ENCODE assay signal across 9 cellular contexts in the genomic region with DNA sequence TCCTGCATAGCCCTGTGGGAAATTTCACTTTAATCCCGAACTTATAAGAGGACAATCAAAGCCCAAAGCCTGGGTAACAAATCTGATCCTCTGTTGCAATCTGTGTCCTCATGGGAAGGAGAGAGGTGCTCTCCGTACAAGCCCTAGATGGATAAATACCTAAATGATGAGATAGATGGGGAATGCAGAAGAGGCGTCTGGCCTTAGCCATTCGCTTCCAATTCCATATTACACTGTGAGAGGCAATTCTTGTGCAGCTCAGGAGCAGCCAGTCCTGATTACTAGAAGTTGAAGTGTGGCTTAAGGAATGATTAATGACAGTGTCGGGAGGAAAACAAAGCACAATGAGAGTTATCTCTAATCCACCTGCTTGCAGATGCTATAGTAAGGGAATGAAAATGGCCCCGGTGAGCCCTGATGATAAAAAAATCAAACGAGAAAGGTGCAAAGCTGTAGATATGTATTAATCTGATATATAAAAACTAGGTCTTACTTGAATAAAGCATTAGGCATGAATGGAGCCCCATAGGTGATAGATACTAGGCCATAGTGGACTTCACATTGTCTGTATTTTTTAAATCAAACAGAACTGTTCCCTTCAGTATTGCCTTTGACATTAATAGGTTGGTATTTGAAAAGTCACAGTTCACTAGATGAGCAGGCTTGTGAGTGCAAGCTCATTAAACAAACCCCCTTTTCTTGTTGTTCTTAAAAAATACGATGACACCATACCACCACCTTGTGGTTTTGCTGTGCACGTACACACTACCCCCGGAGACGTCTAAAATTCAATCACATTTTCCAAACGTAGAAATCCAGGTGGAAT. TPM values are rescaled to one million over a fixed set of nuclear protein-coding genes. Genes with fewer than 3 reads are reported as not detected.
DNase-seq lines count a peak whose midpoint lies in the region; ATAC-seq and TF ChIP-seq lines count a peak whose summit lies in the region.
"Had no signal": no experiment of that assay in that cellular context is flagged by ENCODE, and none has a peak within 500 bp of the region (broad histone marks: within the 10 kb centered on the region; RNA-seq: fewer than 3 reads in every experiment).

No MANE protein-coding gene starts in this region.

- H3K4me1 ChIP-seq in heart left ventricle: peaks cover 0 to 4% (median 0%) of the 10 kb centered on the region in 12 donors
- no peaks in the 10 kb centered on the region for H3K4me1 ChIP-seq in right atrium auricular region
- no peaks in the 10 kb centered on the region for H3K4me1 ChIP-seq in upper lobe of left lung

- no peaks in the 10 kb centered on the region for H3K27me3 ChIP-seq in heart left ventricle
- no peaks in the 10 kb centered on the region for H3K27me3 ChIP-seq in right atrium auricular region
- no peaks in the 10 kb centered on the region for H3K27me3 ChIP-seq in upper lobe of left lung

- WGBS in heart left ventricle, 4 donors: 27 to 33% (median 30%) methylated on average over 12 of the region's 12 CpGs
- 31 to 32% methylated on average over 12 of the region's 12 CpGs for WGBS in upper lobe of left lung, 2 donors

- DNase-seq in heart left ventricle: no peak
- no peak for DNase-seq in right atrium auricular region (ENCODE audit: low spot score)
- DNase-seq in NCI-H1092 treated with DMSO at 0.1 percent for 48 hours (lab: John Stamatoyannopoulos, UW): peak; percentile 48
- DNase-seq in iPS-NIHi7 (ENCODE audit: extremely low spot score): peak; percentile 47
- DNase-seq in upper lobe of left lung: no peak

- no peaks in the 10 kb centered on the region for H3K36me3 ChIP-seq in heart left ventricle
- no peaks in the 10 kb centered on the region for H3K36me3 ChIP-seq in right atrium auricular region
- no peaks in the 10 kb centered on the region for H3K36me3 ChIP-seq in upper lobe of left lung

- peak in 3 of 4 donors; percentile 44 to 68 (median 50) for ATAC-seq in heart left ventricle
- peak; percentile 51 to 65 for ATAC-seq in upper lobe of left lung (ENCODE audit: low FRiP score in 2 of 2)
- no peak for ATAC-seq in GM21526 (IDR thresholded peaks at IDR 0.05; ENCODE audit: low FRiP score, unreplicated experiment)
- ATAC-seq in HG02884 (IDR thresholded peaks at IDR 0.05; ENCODE audit: unreplicated experiment): no peak

- TF ChIP-seq CTCF in heart left ventricle (IDR thresholded peaks at IDR 0.05): peak; percentile 45 to 69 (median 58)
- peak in 1 of 2 donors; percentile 71 for TF ChIP-seq CTCF in right atrium auricular region (IDR thresholded peaks at IDR 0.05)
- TF ChIP-seq CTCF in WI38 (IDR thresholded peaks at IDR 0.05; ENCODE audit: low read depth, low read length): peak; percentile 57; the same call in 1 of the 2 replicates
- peak; percentile 18 to 64 (median 46) for TF ChIP-seq CTCF in upper lobe of left lung (IDR thresholded peaks at IDR 0.05)

- H3K9me3 ChIP-seq in heart left ventricle: no peaks in the 10 kb centered on the region
- no peaks in the 10 kb centered on the region for H3K9me3 ChIP-seq in right atrium auricular region
- H3K9me3 ChIP-seq in upper lobe of left lung: no peaks in the 10 kb centered on the region

- intact Hi-C loops in heart left ventricle (cut with DNase I): loop anchor here in 5 of 10 donors (5.0 to 10.0 kb wide), 4 partner anchors 735 to 998 kb away; no protein-coding TSS in a partner anchor

- H3K4me3 ChIP-seq in heart left ventricle (no peak overlapping the region), right atrium auricular region (no peak overlapping the region), WI38 (ENCODE audit: low read depth, low read length) (no peak overlapping the region), upper lobe of left lung (no peak overlapping the region)

- H3K27ac ChIP-seq in heart left ventricle: no peak overlapping the region
- H3K27ac ChIP-seq in right atrium auricular region: no peak overlapping the region
- H3K27ac ChIP-seq in upper lobe of left lung: no peak overlapping the region

- no peak for TF ChIP-seq POLR2A in heart left ventricle (IDR thresholded peaks at IDR 0.05)
- TF ChIP-seq POLR2A in upper lobe of left lung (IDR thresholded peaks at IDR 0.05): no peak

- TF ChIP-seq EP300 in upper lobe of left lung (IDR thresholded peaks at IDR 0.05): no peak

RNA-seq across cellular contexts. Expression of a gene that starts 54.2 kb away (rescaled TPM):
- total RNA-seq in heart left ventricle: not detected
- not detected for polyA plus RNA-seq in heart left ventricle
- not detected for total RNA-seq in right atrium auricular region
- total RNA-seq in upper lobe of left lung: 1 to 10 TPM in 1 of 6 donors, not detected in 5; 2.0 TPM
- total RNA-seq: temporal lobe had no signal

Comparison
In these comparisons a context has a peak if more than half of its experiments do, and no peak if none do; other contexts are left out.
1. ATAC-seq: peak in heart left ventricle (3 of 4) and upper lobe of left lung (2 of 2); none in GM21526 (single experiment) and HG02884 (single experiment).
2. DNase-seq: peak in NCI-H1092 treated with DMSO at 0.1 percent for 48 hours (single experiment) and iPS-NIHi7 (single experiment); none in heart left ventricle (0 of 5), right atrium auricular region (single experiment) and upper lobe of left lung (0 of 2).